ENCODE assay signal across 14 cellular contexts in genomic region chr9:38662763-38663593, GRCh38. TPM values are rescaled to one million over a fixed set of nuclear protein-coding genes. Genes with fewer than 3 reads are reported as not detected.
A peak's percentile ranks its signal among the peaks of the same experiment; 100 is the strongest.
DNase-seq lines count a peak whose midpoint lies in the region; ATAC-seq and TF ChIP-seq lines count a peak whose summit lies in the region.
"Had no signal": no experiment of that assay in that cellular context is flagged by ENCODE, and none has a peak within 500 bp of the region (broad histone marks: within the 10 kb centered on the region; RNA-seq: fewer than 3 reads in every experiment).

No MANE protein-coding gene starts in this region.

- no peak overlapping the region for H3K4me3 Mint-ChIP-seq in MCF 10A (ENCODE audit: unreplicated experiment)
- H3K4me3 Mint-ChIP-seq: activated CD4-positive, alpha-beta T cell treated with anti-CD3 and anti-CD28 coated beads, Interleukin-2, amount 10 ng/mL, durations not matched to agents 24 days and 14 days; activated naive CD8-positive, alpha-beta T cell treated with anti-CD3 and anti-CD28 coated beads, Interleukin-2, amount 10 ng/mL, durations not matched to agents 7 days and 5 days had no signal

- no peaks in the 10 kb centered on the region for H3K9me3 ChIP-seq in breast epithelium
- no peaks in the 10 kb centered on the region for H3K9me3 ChIP-seq in tibial nerve
- H3K9me3 ChIP-seq: gastrocnemius medialis had no signal

- POLR2A ChIA-PET in MCF 10A (lab: Yijun Ruan, JAX): no interaction called here

- no TSS peak for BruUV-seq in MCF 10A (replicated peaks; lab: Mats Ljungman, UMichigan)

- H3K36me3 ChIP-seq in breast epithelium (no peaks in the 10 kb centered on the region), tibial nerve (no peaks in the 10 kb centered on the region)
- H3K36me3 ChIP-seq: gastrocnemius medialis had no signal

- CTCF ChIA-PET in MCF 10A (lab: Yijun Ruan, JAX): interaction anchor here (0.6 to 1.1 kb wide), 4 partner anchors 21 to 895 kb away, joined by 3 to 6 read pairs (median 4); no protein-coding TSS in a partner anchor

- TF ChIP-seq EP300 in tibial nerve (IDR thresholded peaks at IDR 0.05): no peak

- TF ChIP-seq CTCF in MCF 10A (IDR thresholded peaks at IDR 0.05; ENCODE audit: unreplicated experiment) (peak; percentile 28), breast epithelium (IDR thresholded peaks at IDR 0.05) (no peak), tibial nerve (IDR thresholded peaks at IDR 0.05) (peak in 4 of 5 experiments; percentile 21 to 56 (median 47))

- no peaks in the 10 kb centered on the region for H3K27me3 Mint-ChIP-seq in MCF 10A (ENCODE audit: insufficient read depth, unreplicated experiment)

- H3K27ac ChIP-seq in breast epithelium (no peak overlapping the region), tibial nerve (peak overlapping the region in 1 of 4 donors; percentile 29)
- H3K27ac ChIP-seq: gastrocnemius medialis had no signal

- no peak for ATAC-seq in left colon
- ATAC-seq in GM19328 (IDR thresholded peaks at IDR 0.05; ENCODE audit: unreplicated experiment): no peak
- ATAC-seq: gastrocnemius medialis had no signal

- no peaks in the 10 kb centered on the region for H3K36me3 Mint-ChIP-seq in MCF 10A (ENCODE audit: insufficient read depth, unreplicated experiment)
- H3K36me3 Mint-ChIP-seq: activated naive CD8-positive, alpha-beta T cell treated with anti-CD3 and anti-CD28 coated beads, Interleukin-2, amount 10 ng/mL, durations not matched to agents 7 days and 5 days had no signal

- H3K4me1 Mint-ChIP-seq in MCF 10A (ENCODE audit: insufficient read depth, unreplicated experiment): no peaks in the 10 kb centered on the region
- H3K4me1 Mint-ChIP-seq: activated CD4-positive, alpha-beta T cell treated with anti-CD3 and anti-CD28 coated beads, Interleukin-2, amount 10 ng/mL, durations not matched to agents 24 days and 14 days; activated naive CD8-positive, alpha-beta T cell treated with anti-CD3 and anti-CD28 coated beads, Interleukin-2, amount 10 ng/mL, durations not matched to agents 7 days and 5 days had no signal

- no peak overlapping the region for H3K27ac Mint-ChIP-seq in MCF 10A (ENCODE audit: low read depth, unreplicated experiment)
- H3K27ac Mint-ChIP-seq: activated CD4-positive, alpha-beta T cell treated with anti-CD3 and anti-CD28 coated beads, Interleukin-2, amount 10 ng/mL, durations not matched to agents 24 days and 14 days; activated naive CD8-positive, alpha-beta T cell treated with anti-CD3 and anti-CD28 coated beads, Interleukin-2, amount 10 ng/mL, durations not matched to agents 7 days and 5 days had no signal

- intact Hi-C loops in MCF 10A (cut with micrococcal nuclease): no loop called here
- intact Hi-C loops in breast epithelium (cut with DNase I; ENCODE audit: low total_unique reads): no loop called here
- intact Hi-C loops in left colon (cut with DNase I, micrococcal nuclease): no loop called here

- 55 to 64% methylated on average over 8 of the region's 8 CpGs for WGBS in tibial nerve, 2 donors

- H3K4me1 ChIP-seq in breast epithelium (no peaks in the 10 kb centered on the region), tibial nerve (no peaks in the 10 kb centered on the region)
- H3K4me1 ChIP-seq: gastrocnemius medialis had no signal

- no peak overlapping the region for H3K4me3 ChIP-seq in breast epithelium
- H3K4me3 ChIP-seq in tibial nerve: no peak overlapping the region
- H3K4me3 ChIP-seq: gastrocnemius medialis had no signal

- H3K9me3 Mint-ChIP-seq in MCF 10A (ENCODE audit: unreplicated experiment): no peaks in the 10 kb centered on the region
- H3K9me3 Mint-ChIP-seq: activated CD4-positive, alpha-beta T cell treated with anti-CD3 and anti-CD28 coated beads, Interleukin-2, amount 10 ng/mL, durations not matched to agents 24 days and 14 days; activated naive CD8-positive, alpha-beta T cell treated with anti-CD3 and anti-CD28 coated beads, Interleukin-2, amount 10 ng/mL, durations not matched to agents 7 days and 5 days had no signal

- DNase-seq in MCF 10A (ENCODE audit: unreplicated experiment): peak; percentile 25
- no peak for DNase-seq in breast epithelium (ENCODE audit: low spot score in 2 of 2)
- peak; percentile 27 for DNase-seq in brain pericyte (ENCODE audit: low read depth, low spot score)
- peak; percentile 38 for DNase-seq in iris pigment epithelial cell (ENCODE audit: low read depth)
- DNase-seq in tibial nerve (ENCODE audit: low spot score in 2 of 2): no peak
- DNase-seq in left colon: no peak
- no peak for DNase-seq in activated T-cell treated with anti-CD3 and anti-CD28 coated beads, Interleukin-2, amount 50 U/mL, for 48 hours
- DNase-seq: activated CD4-positive, alpha-beta T cell treated with anti-CD3 and anti-CD28 coated beads, Interleukin-2, amount 10 ng/mL, durations not matched to agents 24 days and 14 days; activated naive CD8-positive, alpha-beta T cell treated with anti-CD3 and anti-CD28 coated beads, Interleukin-2, amount 10 ng/mL, durations not matched to agents 7 days and 5 days; gastrocnemius medialis; NCI-H187 treated with DMSO at 0.1 percent for 48 hours; stimulated activated CD4-positive, alpha-beta T cell treated with anti-CD3 and anti-CD28 coated beads, Interleukin-4, amount 100 ng/mL, for 24 hours had no signal

- no peak for TF ChIP-seq POLR2A in breast epithelium (IDR thresholded peaks at IDR 0.05)
- no peak for TF ChIP-seq POLR2A in tibial nerve (IDR thresholded peaks at IDR 0.05)

- H3K27me3 ChIP-seq in breast epithelium: no peaks in the 10 kb centered on the region
- H3K27me3 ChIP-seq in tibial nerve: no peaks in the 10 kb centered on the region
- H3K27me3 ChIP-seq: gastrocnemius medialis had no signal

RNA-seq across cellular contexts. Expression of gene ANKRD18A, which starts 42.6 kb away (rescaled TPM):
- 42.0 and 46.0 TPM in 2 replicates for total RNA-seq in MCF 10A (2022)
- total RNA-seq in breast epithelium: 1 to 10 TPM in 2 of 3 donors, not detected in 1; 4.3 to 5.0 TPM
- 1 to 10 TPM in 3 of 4 donors, under 1 TPM in 1; 0.42 to 3.5 (median 1.6) TPM for total RNA-seq in tibial nerve
- 10 to 100 TPM; 12.2 to 12.3 TPM for total RNA-seq in left colon
- total RNA-seq: gastrocnemius medialis had no signal

RNA-seq across cellular contexts. Expression of gene FAM240B, which starts 57.0 kb away (rescaled TPM):
- total RNA-seq in MCF 10A (2022) (not detected in 2 replicates), breast epithelium (not detected), tibial nerve (not detected), left colon (not detected)
- total RNA-seq: activated CD4-positive, alpha-beta T cell treated with anti-CD3 and anti-CD28 coated beads, Interleukin-2, amount 10 ng/mL, durations not matched to agents 24 days and 14 days; activated naive CD8-positive, alpha-beta T cell treated with anti-CD3 and anti-CD28 coated beads, Interleukin-2, amount 10 ng/mL, durations not matched to agents 7 days and 5 days; gastrocnemius medialis; HT-29 had no signal

Comparison
In these comparisons a context has a peak if more than half of its experiments do, and no peak if none do; other contexts are left out.
1. DNase-seq: peak in MCF 10A (single experiment), brain pericyte (single experiment) and iris pigment epithelial cell (single experiment); none in breast epithelium (0 of 2), tibial nerve (0 of 2), left colon (0 of 2) and activated T-cell treated with anti-CD3 and anti-CD28 coated beads, Interleukin-2, amount 50 U/mL, for 48 hours (0 of 2).
2. CTCF ChIP-seq: peak in MCF 10A (single experiment) and tibial nerve (4 of 5); none in breast epithelium (0 of 3).